Comparison of ENCODE assay signal across 1 cellular context in genomic region chr22:19525666-19526065, GRCh38.
TF ChIP-seq lines count a peak whose summit lies in the region.

No MANE protein-coding gene starts in this region.

TF ChIP-seq in K562, 482 proteins besides CTCF, POLR2A, EP300 and RAD21:
- TF ChIP-seq MCM5 (IDR thresholded peaks at IDR 0.05; ENCODE audit: low read depth) (no peak), ZNF277 (CRISPR knock-in tag; IDR thresholded peaks at IDR 0.05; ENCODE audit: borderline replicate concordance) (no peak), THRAP3 (IDR thresholded peaks at IDR 0.05; ENCODE audit: borderline replicate concordance) (no peak), IRF1 (CRISPR knock-in tag; IDR thresholded peaks at IDR 0.05; ENCODE audit: borderline replicate concordance) (0 out of 2 replicates have a peak, but pooled peaks have one; percentile 25), ZNF609 (CRISPR knock-in tag; IDR thresholded peaks at IDR 0.05; ENCODE audit: borderline replicate concordance) (peak; percentile 46; the same call in 1 of the 2 replicates), GATA2 (CRISPR knock-in tag; IDR thresholded peaks at IDR 0.05) (peak; percentile 86), SNIP1 (IDR thresholded peaks at IDR 0.05; ENCODE audit: low read depth) (no peak), MIER1 (IDR thresholded peaks at IDR 0.05; ENCODE audit: low read depth) (no peak), USF2 (CRISPR knock-in tag; IDR thresholded peaks at IDR 0.05) (0 out of 2 replicates have a peak, but pooled peaks have one; percentile 37), CLOCK (CRISPR knock-in tag; IDR thresholded peaks at IDR 0.05; ENCODE audit: borderline replicate concordance) (no peak), ZC3H11A (IDR thresholded peaks at IDR 0.05; ENCODE audit: low read depth, low read length) (no peak), ZNF699 (CRISPR knock-in tag; IDR thresholded peaks at IDR 0.05; ENCODE audit: insufficient replicate concordance) (peak; percentile 34), HDAC3 (IDR thresholded peaks at IDR 0.05; ENCODE audit: borderline replicate concordance, partially characterized antibody) (no peak), SIX5 (IDR thresholded peaks at IDR 0.05; ENCODE audit: borderline replicate concordance in 1 of 2, insufficient read depth in 1 of 2, low read depth in 1 of 2, low read length in 2 of 2) (no peak), IRF2 (CRISPR knock-in tag; IDR thresholded peaks at IDR 0.05) (0 out of 2 replicates have a peak, but pooled peaks have one; percentile 17), CHD4 (IDR thresholded peaks at IDR 0.05; ENCODE audit: insufficient read depth, insufficient replicate concordance, low read depth, low read length, poor library complexity, severe bottlenecking) (no peak), NR2C2 (CRISPR knock-in tag; IDR thresholded peaks at IDR 0.05) (no peak), NR2C2 (tag; IDR thresholded peaks at IDR 0.05) (no peak), ZNF408 (CRISPR knock-in tag; IDR thresholded peaks at IDR 0.05; ENCODE audit: low read depth) (no peak), COPS2 (conservative IDR thresholded peaks at IDR 0.05) (no peak), RFX5 (IDR thresholded peaks at IDR 0.05; ENCODE audit: low read depth, low read length) (no peak), NR2F6 (CRISPR knock-in tag; IDR thresholded peaks at IDR 0.05) (no peak)
TF ChIP-seq in K562: peak in this region for 6.
